8 cellular contexts compared by ENCODE assay signal in the genomic region with DNA sequence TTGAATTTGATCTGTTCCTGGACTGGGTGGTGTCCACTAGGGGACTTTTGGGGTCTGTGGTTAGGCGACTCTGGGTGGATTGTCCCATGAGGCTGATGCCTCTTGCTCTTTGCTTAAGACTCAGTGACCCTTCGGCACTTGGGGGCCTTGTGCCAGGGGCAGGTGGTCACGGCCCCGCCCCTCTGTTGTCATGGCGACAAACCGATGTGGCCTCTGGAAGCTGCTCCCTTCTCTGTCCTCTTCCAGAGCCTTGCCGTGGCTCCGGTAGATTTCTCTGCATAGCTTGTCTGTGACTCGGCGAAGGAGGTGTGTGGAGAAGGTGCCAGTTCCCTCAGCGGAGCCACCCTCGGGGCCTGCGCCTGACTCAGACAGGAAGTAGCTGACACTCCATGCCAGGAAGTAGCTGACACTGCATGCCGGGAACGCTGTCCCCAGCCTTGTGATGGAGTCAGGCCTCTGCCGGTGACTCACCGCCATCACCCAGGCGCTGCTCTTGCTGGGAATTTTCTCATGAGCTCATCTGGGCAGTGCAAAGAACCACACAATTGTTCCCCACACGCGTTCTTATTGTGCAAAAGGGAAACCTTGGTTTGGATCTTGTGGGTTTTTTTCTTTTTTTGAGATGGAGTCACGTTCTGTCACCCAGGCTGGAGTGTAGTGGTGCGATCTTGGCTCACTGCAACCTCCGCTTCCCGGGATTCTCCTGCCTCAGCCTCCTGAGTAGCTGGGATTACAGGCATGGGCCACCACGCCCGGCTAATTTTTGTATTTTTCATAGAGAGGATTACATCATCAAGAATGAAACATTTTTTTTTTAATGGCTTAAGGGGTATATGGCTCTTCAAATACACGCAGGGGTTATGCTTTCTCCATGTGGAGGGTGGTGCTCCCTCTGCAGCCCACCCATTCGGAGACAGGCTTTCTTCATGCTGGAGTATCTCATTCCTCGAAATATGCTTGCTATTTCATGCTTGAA.
DNase-seq lines count a peak whose midpoint lies in the region; ATAC-seq and TF ChIP-seq lines count a peak whose summit lies in the region.

No MANE protein-coding gene starts in this region.

- no peaks in the 10 kb centered on the region for H3K27me3 Mint-ChIP-seq in T-helper 17 cell

- H3K9me2 ChIP-seq in OCI-LY7 (ENCODE audit: insufficient read depth, low read length) = no peaks in the 10 kb centered on the region

- peaks cover 27% of the 10 kb centered on the region for H3K4me1 Mint-ChIP-seq in T-helper 17 cell

- H3K4me3 ChIP-seq in right cardiac atrium (ENCODE audit: low read length) = no peak overlapping the region
- H3K4me3 ChIP-seq in sigmoid colon = no peak overlapping the region
- H3K4me3 ChIP-seq in OCI-LY7 (ENCODE audit: low read depth, low read length, poor library complexity, severe bottlenecking) = no peak overlapping the region

- POLR2A ChIA-PET in OCI-LY7 (lab: Charles Lee) = interaction anchor here (2.0 kb wide), 1 partner anchor 9 kb away, joined by 5 read pairs; no protein-coding TSS in a partner anchor

- TF ChIP-seq CTCF in sigmoid colon (IDR thresholded peaks at IDR 0.05) (no peak), OCI-LY7 (conservative IDR thresholded peaks at IDR 0.05; ENCODE audit: low read length) (no peak)

- no peaks in the 10 kb centered on the region for H3K4me1 ChIP-seq in right cardiac atrium (ENCODE audit: control insufficient read depth, insufficient read depth, low read length)
- peaks cover 0 to 13% (median 3%) of the 10 kb centered on the region in 4 donors for H3K4me1 ChIP-seq in sigmoid colon
- no peaks in the 10 kb centered on the region for H3K4me1 ChIP-seq in OCI-LY7 (ENCODE audit: insufficient read depth, low read length, poor library complexity, severe bottlenecking)

- H3K4me3 Mint-ChIP-seq in T-helper 17 cell = peak overlapping the region; percentile 75

- TF ChIP-seq POLR2A in sigmoid colon (IDR thresholded peaks at IDR 0.05) = no peak

- peak in 1 of 4 donors; percentile 96 for TF ChIP-seq EP300 in sigmoid colon (IDR thresholded peaks at IDR 0.05)

- ATAC-seq in HG03342 (IDR thresholded peaks at IDR 0.05; ENCODE audit: unreplicated experiment) = peak; percentile 71
- ATAC-seq in T-helper 17 cell = peak; percentile 89
- ATAC-seq in right cardiac atrium = peak; percentile 97 to 99

- H3K79me2 ChIP-seq in OCI-LY7 (ENCODE audit: insufficient read depth, low read depth, low read length) = no peaks in the 10 kb centered on the region

- H3K27ac Mint-ChIP-seq in T-helper 17 cell = peak overlapping the region; percentile 98

- CTCF ChIA-PET in OCI-LY7 (lab: Charles Lee; ENCODE audit: unreplicated experiment) = no interaction called here

- no peak overlapping the region for H3K4me2 ChIP-seq in OCI-LY7 (ENCODE audit: low read length)

- H3K27ac ChIP-seq in angular gyrus (ENCODE audit: low read depth, low read length) (peak overlapping the region; percentile 44), right cardiac atrium (ENCODE audit: low read length) (peak overlapping the region; percentile 31), sigmoid colon (peak overlapping the region; percentile 32 to 71 (median 62)), OCI-LY7 (ENCODE audit: low read depth, low read length, poor library complexity, severe bottlenecking) (no peak overlapping the region)

- 50% methylated on average over 29 of the region's 29 CpGs for WGBS in right cardiac atrium
- 57 to 78% methylated on average over 29 of the region's 29 CpGs for WGBS in sigmoid colon, 2 donors

- BruUV-seq in OCI-LY7 (replicated peaks; lab: Mats Ljungman, UMichigan) = no TSS peak

- no peaks in the 10 kb centered on the region for H4K20me1 ChIP-seq in OCI-LY7 (ENCODE audit: insufficient read depth, low read length)

- H2AFZ ChIP-seq in OCI-LY7 (ENCODE audit: low read length) = no peak overlapping the region

- H3K9me3 ChIP-seq in T-helper 17 cell (ENCODE audit: control insufficient read depth, low read length, poor library complexity, severe bottlenecking) = no peaks in the 10 kb centered on the region
- no peaks in the 10 kb centered on the region for H3K9me3 ChIP-seq in right cardiac atrium (ENCODE audit: control insufficient read depth, low read length)
- H3K9me3 ChIP-seq in sigmoid colon = no peaks in the 10 kb centered on the region
- no peaks in the 10 kb centered on the region for H3K9me3 ChIP-seq in OCI-LY7 (ENCODE audit: low read length)

- DNase-seq in NCI-H748 (lab: John Stamatoyannopoulos, UW; ENCODE audit: unreplicated experiment) (peak; percentile 9), NCI-H748 treated with DMSO at 0.1 percent for 48 hours (lab: John Stamatoyannopoulos, UW) (no peak), T-helper 17 cell (peak; percentile 72 to 90 (median 77)), right cardiac atrium (peak; percentile 93 to 95 (median 94)), sigmoid colon (peak; percentile 94), OCI-LY7 (ENCODE audit: low spot score) (no peak)

- H3K36me3 Mint-ChIP-seq in T-helper 17 cell (ENCODE audit: low read depth) = no peaks in the 10 kb centered on the region

- H3K36me3 ChIP-seq in sigmoid colon (no peaks in the 10 kb centered on the region), OCI-LY7 (ENCODE audit: insufficient read depth, low read length) (no peaks in the 10 kb centered on the region)

- intact Hi-C loops in right cardiac atrium (cut with DNase I) (no loop called here), sigmoid colon (cut with DNase I) (no loop called here), OCI-LY7 (cut with micrococcal nuclease; ENCODE audit: unreplicated experiment) (no loop called here)

- no peaks in the 10 kb centered on the region for H3K27me3 ChIP-seq in right cardiac atrium (ENCODE audit: control insufficient read depth, insufficient read depth)
- no peaks in the 10 kb centered on the region for H3K27me3 ChIP-seq in sigmoid colon

Comparison
In these comparisons a context has a peak if more than half of its experiments do, and no peak if none do; other contexts are left out.
1. DNase-seq: peak in NCI-H748 (single experiment), T-helper 17 cell (3 of 3), right cardiac atrium (3 of 3) and sigmoid colon (single experiment); none in NCI-H748 treated with DMSO at 0.1 percent for 48 hours (single experiment) and OCI-LY7 (single experiment).
2. Peak in every context shown above with its lines, with median percentiles within 50 percentile points of each other: ATAC-seq.